22 cellular contexts compared by ENCODE assay signal in the genomic region with DNA sequence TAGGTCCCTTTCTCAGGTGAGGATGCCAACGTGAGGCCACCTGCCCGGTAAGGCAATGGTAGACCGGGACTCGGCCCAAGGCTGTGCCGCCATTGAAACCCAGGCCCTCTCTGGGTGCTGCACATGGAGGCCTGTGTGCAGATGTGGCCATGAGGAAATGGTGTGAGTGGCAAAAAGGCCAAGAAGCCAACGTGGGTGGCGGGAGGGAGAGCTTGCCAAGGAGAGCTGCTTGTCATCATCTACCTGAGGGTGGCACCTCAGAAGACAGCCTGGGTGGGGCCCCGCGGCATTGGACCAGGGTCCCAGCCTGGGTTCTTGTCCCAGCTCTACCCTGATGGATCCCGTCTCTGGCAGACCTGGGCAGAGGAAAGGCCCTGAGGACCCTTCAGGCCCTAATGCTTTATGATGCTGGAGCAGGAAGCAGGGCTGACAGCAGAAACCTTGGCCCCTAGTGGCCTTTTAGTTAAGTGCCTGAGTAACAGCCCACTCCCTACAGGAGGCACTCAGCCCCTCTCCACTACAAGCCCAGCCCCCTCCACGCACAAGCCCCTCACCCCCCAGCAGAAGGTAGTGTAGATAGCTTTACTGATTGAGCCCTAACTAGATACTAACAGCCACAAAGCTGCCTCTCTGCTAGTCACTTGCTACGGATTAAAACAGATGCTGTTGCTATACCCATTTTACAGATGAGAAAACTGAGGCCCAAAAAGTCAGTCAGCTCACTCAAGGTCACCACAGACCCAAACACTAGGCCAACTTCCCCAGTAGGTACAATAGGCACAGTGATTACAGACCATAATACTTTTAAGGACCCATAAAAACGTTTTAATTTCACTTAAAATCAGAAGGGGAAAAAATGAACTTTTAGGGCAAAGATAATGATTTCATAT. TPM values are rescaled to one million over a fixed set of nuclear protein-coding genes. Genes with fewer than 3 reads are reported as not detected.
DNase-seq lines count a peak whose midpoint lies in the region; ATAC-seq, FAIRE-seq and TF ChIP-seq lines count a peak whose summit lies in the region.
"Had no signal": no experiment of that assay in that cellular context is flagged by ENCODE, and none has a peak within 500 bp of the region (broad histone marks: within the 10 kb centered on the region; RNA-seq: fewer than 3 reads in every experiment).

No MANE protein-coding gene starts in this region.

- no peak overlapping the region for H3K4me3 ChIP-seq in BJ (ENCODE audit: low read depth, low read length)
- no peak overlapping the region for H3K4me3 ChIP-seq in GM12875 (ENCODE audit: low read depth, low read length)
- peak overlapping the region in 1 of 3 experiments; percentile 6; a peak in 1 of 6 replicates for H3K4me3 ChIP-seq in HepG2 (replicated peaks in 1 of 3; ENCODE audit: insufficient read depth in 1 of 3, low read depth in 2 of 3, low read length in 3 of 3)
- H3K4me3 ChIP-seq in breast epithelium = no peak overlapping the region
- H3K4me3 ChIP-seq: colonic mucosa, ovary, SJSA1 had no signal

- no peaks in the 10 kb centered on the region for H3K27me3 Mint-ChIP-seq in WTC11 (ENCODE audit: low read depth)

- CTCF ChIA-PET in BJ (lab: Yijun Ruan, JAX) = no interaction called here
- CTCF ChIA-PET in WTC11 (lab: Charles Lee) = interaction anchor here (0.7 to 1.5 kb wide), 4 partner anchors 10 to 41 kb away, joined by 3 to 4 read pairs (median 3); no protein-coding TSS in a partner anchor
- CTCF ChIA-PET in HepG2 (lab: Yijun Ruan, JAX; ENCODE audit: low intra/inter-chr PET ratio, low total read pairs) = no interaction called here

- no peak for FAIRE-seq in HepG2 (lab: Jason Lieb, UNC)
- FAIRE-seq: endothelial cell of umbilical vein, frontal cortex had no signal

- H3K4me1 Mint-ChIP-seq in WTC11 = peaks cover 7% of the 10 kb centered on the region

- BruUV-seq in HepG2 (replicated peaks; lab: Mats Ljungman, UMichigan) = no TSS peak

- no peaks in the 10 kb centered on the region for H3K9me3 Mint-ChIP-seq in WTC11

- in situ Hi-C loops in HepG2 (cut with HindIII; ENCODE audit: extremely low pct_ligation_motif_present, low pct_unique_long_range_greater_than_20kb) = no loop called here

- no peaks in the 10 kb centered on the region for H4K20me1 ChIP-seq in HepG2 (ENCODE audit: insufficient read depth, low read length)

- H3K27me3 ChIP-seq in BJ (ENCODE audit: control insufficient read depth, insufficient read depth, low read length) (peaks cover 2% of the 10 kb centered on the region), HepG2 (ENCODE audit: control insufficient read depth in 1 of 2, insufficient read depth in 2 of 2, low read length in 2 of 2) (no peaks in the 10 kb centered on the region), breast epithelium (no peaks in the 10 kb centered on the region)
- H3K27me3 ChIP-seq: colonic mucosa, ovary, SJSA1 had no signal

- intact Hi-C loops in HepG2 (cut with micrococcal nuclease; ENCODE audit: unreplicated experiment) (no loop called here), breast epithelium (cut with DNase I; ENCODE audit: low total_unique reads) (no loop called here)

- H3K9me3 ChIP-seq in HepG2 (ENCODE audit: low read length) = no peaks in the 10 kb centered on the region
- no peaks in the 10 kb centered on the region for H3K9me3 ChIP-seq in breast epithelium
- H3K9me3 ChIP-seq: Caco-2, colonic mucosa, ovary, SJSA1 had no signal

- no peaks in the 10 kb centered on the region for H3K36me3 Mint-ChIP-seq in WTC11

- WGBS in HepG2 (ENCODE audit: low lambda C conversion rate) = 82% methylated on average over 12 of the region's 13 CpGs

- TF ChIP-seq CTCF in BJ (IDR thresholded peaks at IDR 0.05; ENCODE audit: insufficient read depth, low read depth, low read length) (0 out of 2 replicates have a peak, but pooled peaks have one; percentile 9), GM12875 (IDR thresholded peaks at IDR 0.05; ENCODE audit: borderline replicate concordance, insufficient read depth, low read depth, low read length) (peak; percentile 32; the same call in 1 of the 2 replicates), WTC11 (IDR thresholded peaks at IDR 0.05) (no peak), HepG2 (CRISPR knock-in tag; IDR thresholded peaks at IDR 0.05) (no peak; the same call in none of the 2 replicates), breast epithelium (IDR thresholded peaks at IDR 0.05) (no peak)

- no peak overlapping the region for H3K9ac ChIP-seq in HepG2 (ENCODE audit: insufficient read depth, low read depth, low read length)

- H3K4me2 ChIP-seq in HepG2 (ENCODE audit: low read depth, low read length) = peak overlapping the region; percentile 91; the same call in 1 of the 2 replicates

- H3K4me1 ChIP-seq in HepG2 (ENCODE audit: insufficient read depth, low read length) = peaks cover 75% of the 10 kb centered on the region
- H3K4me1 ChIP-seq in breast epithelium = peaks cover 0 to 6% of the 10 kb centered on the region in 2 donors
- H3K4me1 ChIP-seq: colonic mucosa had no signal

- DNase-seq in BJ (ENCODE audit: low read depth) (no peak), WTC11 (ENCODE audit: low spot score) (no peak), HepG2 (ENCODE audit: low spot score) (no peak), breast epithelium (ENCODE audit: low spot score in 2 of 2) (no peak), epidermal melanocyte (ENCODE audit: insufficient read length, low spot score) (no peak), SHP77 treated with DMSO at 0.1 percent for 48 hours (lab: John Stamatoyannopoulos, UW) (no peak), RKO (ENCODE audit: low spot score) (no peak)
- DNase-seq: activated gamma-delta T cell; anterior cingulate cortex; Caco-2; colonic mucosa; NCI-H1930; NCI-H524; OCI-M1; ovary; stimulated activated CD4-positive, alpha-beta T cell treated with anti-CD3 and anti-CD28 coated beads, Interleukin-4, amount 100 ng/mL, for 24 hours; T-helper 2 cell had no signal

- no peak overlapping the region for H3K4me3 Mint-ChIP-seq in WTC11

- POLR2A ChIA-PET in BJ (lab: Charles Lee) = no interaction called here
- POLR2A ChIA-PET in WTC11 (lab: Charles Lee) = no interaction called here
- POLR2A ChIA-PET in HepG2 (lab: Yijun Ruan, JAX) = interaction anchor here (0.6 to 4.2 kb wide), 5 partner anchors 12 to 66 kb away, joined by 3 to 22 read pairs (median 6); a partner anchor contains a TSS

- TF ChIP-seq EP300 in HepG2 (IDR thresholded peaks at IDR 0.05; ENCODE audit: low read depth in 2 of 2, low read length in 2 of 2) (no peak), HepG2 (CRISPR knock-in tag; IDR thresholded peaks at IDR 0.05; ENCODE audit: borderline replicate concordance) (no peak)

- ATAC-seq in WTC11 = peak; percentile 57
- no peak for ATAC-seq in HepG2
- ATAC-seq: activated CD4-positive, CD25-positive, alpha-beta regulatory T cell treated with anti-CD3 and anti-CD28 coated beads, Interleukin-2, amount 50 U/mL, for 24 hours had no signal

- no peaks in the 10 kb centered on the region for H3K36me3 ChIP-seq in BJ (ENCODE audit: control insufficient read depth, insufficient read depth, low read length)
- H3K36me3 ChIP-seq in HepG2 (replicated peaks in 1 of 2; ENCODE audit: control insufficient read depth in 1 of 2, insufficient read depth in 2 of 2, low read length in 2 of 2) = no peaks in the 10 kb centered on the region
- no peaks in the 10 kb centered on the region for H3K36me3 ChIP-seq in breast epithelium
- H3K36me3 ChIP-seq: colonic mucosa, ovary, SJSA1 had no signal

- no peak overlapping the region for H2AFZ ChIP-seq in HepG2 (ENCODE audit: low read length)

- no peak for TF ChIP-seq POLR2A in HepG2 (IDR thresholded peaks at IDR 0.05; ENCODE audit: insufficient read depth in 1 of 2, low read depth in 2 of 2, low read length in 2 of 2)
- TF ChIP-seq POLR2A in breast epithelium (IDR thresholded peaks at IDR 0.05) = no peak

- no peak for TF ChIP-seq RAD21 in HepG2 (CRISPR knock-in tag; IDR thresholded peaks at IDR 0.05)

- H3K79me2 ChIP-seq in HepG2 (ENCODE audit: insufficient read depth, low read length) = no peaks in the 10 kb centered on the region

- H3K27ac ChIP-seq in HepG2 (ENCODE audit: extremely low read length, insufficient read depth, low read length) = no peak overlapping the region
- H3K27ac ChIP-seq in breast epithelium = no peak overlapping the region
- H3K27ac ChIP-seq: colonic mucosa, SJSA1 had no signal

- no peak overlapping the region for H3K27ac Mint-ChIP-seq in WTC11

TF ChIP-seq in WTC11, 78 proteins besides CTCF, POLR2A, EP300 and RAD21 (continues in another document):
- TF ChIP-seq SP1 (CRISPR knock-in tag; conservative IDR thresholded peaks at IDR 0.05) = no peak
- peak; percentile 84 for TF ChIP-seq GTF2I (CRISPR knock-in tag; conservative IDR thresholded peaks at IDR 0.05)
- no peak for TF ChIP-seq SOX15 (CRISPR knock-in tag; IDR thresholded peaks at IDR 0.05)

TF ChIP-seq in HepG2, 621 proteins besides CTCF, POLR2A, EP300 and RAD21 (continues in another document):
- peak; percentile 44; the same call in 1 of the 2 replicates for TF ChIP-seq NCOR1 (IDR thresholded peaks at IDR 0.05; ENCODE audit: borderline replicate concordance, low read length)
- TF ChIP-seq ZNF3 (CRISPR knock-in tag; IDR thresholded peaks at IDR 0.05) = peak; percentile 98

RNA-seq across cellular contexts. Expression of a gene that starts 26.2 kb away (rescaled TPM):
- polyA plus RNA-seq in BJ (2011; rRNA removed) (35.3 and 60.5 TPM in 2 replicates), HepG2 (2011; rRNA removed) (42.1 and 70.6 TPM in 2 replicates)
- 48.8 and 71.7 TPM in 2 replicates for polyA minus RNA-seq in BJ (2011; rRNA and poly(A)+ RNA removed)
- total RNA-seq in WTC11 (2021) (9.2 to 11.6 TPM (median 10.0 TPM) in 3 replicates), HepG2 (2016; rRNA removed; fragmentation: Illumina TruSeq; extraction: Trizol) (30.0 and 45.3 TPM in 2 replicates), breast epithelium (10 to 100 TPM; 15.7 to 36.1 (median 35.1) TPM)
- total RNA-seq in HepG2 (2016; cell fraction: cytosol; rRNA removed; fragmentation: Illumina TruSeq; extraction: Trizol; ENCODE audit: low read depth) = 11.2 and 13.3 TPM in 2 replicates
- total RNA-seq in HepG2 (2016; cell fraction: insoluble cytoplasmic fraction; rRNA removed; fragmentation: Illumina TruSeq; extraction: Trizol) = 26.2 and 45.1 TPM in 2 replicates
- 23.6 and 24.3 TPM in 2 replicates for total RNA-seq in HepG2 (2016; cell fraction: membrane; rRNA removed; fragmentation: Illumina TruSeq; extraction: Trizol)
- total RNA-seq in HepG2 (2016; cell fraction: nucleus; rRNA removed; fragmentation: Illumina TruSeq; extraction: Trizol) = 39.1 and 45.8 TPM in 2 replicates
- 43.4 and 59.0 TPM in 2 replicates for polyA plus RNA-seq in HepG2 (2011; cell fraction: cytosol; rRNA removed)
- polyA plus RNA-seq in HepG2 (2011; cell fraction: nucleus; rRNA removed) = 225 and 236 TPM in 2 replicates
- polyA plus RNA-seq in HepG2 (2012) = 21.3 and 43.4 TPM in 2 replicates
- polyA plus RNA-seq in HepG2 (2016; cell fraction: cytosol; fragmentation: Illumina TruSeq; extraction: Trizol; ENCODE audit: low read depth) = 14.4 and 14.6 TPM in 2 replicates
- 20.2 and 24.5 TPM in 2 replicates for polyA plus RNA-seq in HepG2 (2016; cell fraction: insoluble cytoplasmic fraction; fragmentation: Illumina TruSeq; extraction: Trizol; ENCODE audit: low read depth)
- 13.8 and 19.9 TPM in 2 replicates for polyA plus RNA-seq in HepG2 (2016; cell fraction: membrane; fragmentation: Illumina TruSeq; extraction: Trizol; ENCODE audit: low read depth)
- 79.4 and 80.8 TPM in 2 replicates for polyA plus RNA-seq in HepG2 (2016; cell fraction: nucleus; fragmentation: Illumina TruSeq; extraction: Trizol; ENCODE audit: insufficient read depth, low read depth)
- 132 and 141 TPM in 2 replicates for polyA minus RNA-seq in HepG2 (2011; rRNA and poly(A)+ RNA removed; ENCODE audit: low replicate concordance)
- polyA minus RNA-seq in HepG2 (2011; cell fraction: cytosol; rRNA and poly(A)+ RNA removed) = 31.9 and 33.7 TPM in 2 replicates
- 94.9 and 117 TPM in 2 replicates for polyA minus RNA-seq in HepG2 (2011; cell fraction: nucleus; rRNA and poly(A)+ RNA removed)

Comparison
In these comparisons a context has a peak if more than half of its experiments do, and no peak if none do; other contexts are left out.
1. CTCF ChIP-seq: peak in BJ (single experiment) and GM12875 (single experiment); none in WTC11 (single experiment), HepG2 (single experiment) and breast epithelium (0 of 3).